23 cellular contexts compared by ENCODE assay signal in genomic region chr9:105039180-105039799, GRCh38.
DNase-seq lines count a peak whose midpoint lies in the region; ATAC-seq and TF ChIP-seq lines count a peak whose summit lies in the region.
"Had no signal": no experiment of that assay in that cellular context is flagged by ENCODE, and none has a peak within 500 bp of the region (broad histone marks: within the 10 kb centered on the region; RNA-seq: fewer than 3 reads in every experiment).

No MANE protein-coding gene starts in this region.

- H4K20me1 ChIP-seq in OCI-LY3 (ENCODE audit: insufficient read depth, low read length): no peaks in the 10 kb centered on the region

- TF ChIP-seq CTCF in OCI-LY3 (IDR thresholded peaks at IDR 0.05; ENCODE audit: low read depth, low read length) (no peak), nephron progenitor cell (IDR thresholded peaks at IDR 0.05) (no peak)

- peaks cover 27% of the 10 kb centered on the region for H3K4me1 Mint-ChIP-seq in nephron progenitor cell
- H3K4me1 Mint-ChIP-seq in activated T-helper 2 cell treated with anti-CD3 and anti-CD28 coated beads, Interferon-gamma antibody, Interleukin-2, Interleukin-4, amounts not matched to agents 10 μg/mL and 5 μg/mL and 100 μg/mL, durations not matched to agents 14 hours and 24 hours and 36 hours (ENCODE audit: low read depth): no peaks in the 10 kb centered on the region
- no peaks in the 10 kb centered on the region for H3K4me1 Mint-ChIP-seq in stimulated activated naive CD8-positive, alpha-beta T cell treated with anti-CD3 and anti-CD28 coated beads, Interleukin-15, amount 100 ng/mL, for 72 hours

- peaks cover 44% of the 10 kb centered on the region for H3K4me1 ChIP-seq in OCI-LY3 (ENCODE audit: low read length)
- H3K4me1 ChIP-seq: upper lobe of left lung had no signal

- no peak overlapping the region for H3K27ac ChIP-seq in OCI-LY3 (ENCODE audit: low read length)
- H3K27ac ChIP-seq: 22Rv1, upper lobe of left lung, VCaP had no signal

- peaks cover 42% of the 10 kb centered on the region for H3K36me3 Mint-ChIP-seq in nephron progenitor cell (ENCODE audit: low read depth)
- H3K36me3 Mint-ChIP-seq in activated T-helper 2 cell treated with anti-CD3 and anti-CD28 coated beads, Interferon-gamma antibody, Interleukin-2, Interleukin-4, amounts not matched to agents 10 μg/mL and 5 μg/mL and 100 μg/mL, durations not matched to agents 14 hours and 24 hours and 36 hours (ENCODE audit: low read depth): no peaks in the 10 kb centered on the region

- peaks cover 45% of the 10 kb centered on the region for H3K9me3 Mint-ChIP-seq in nephron progenitor cell
- H3K9me3 Mint-ChIP-seq in activated T-helper 2 cell treated with anti-CD3 and anti-CD28 coated beads, Interferon-gamma antibody, Interleukin-2, Interleukin-4, amounts not matched to agents 10 μg/mL and 5 μg/mL and 100 μg/mL, durations not matched to agents 14 hours and 24 hours and 36 hours: no peaks in the 10 kb centered on the region
- H3K9me3 Mint-ChIP-seq in stimulated activated naive CD8-positive, alpha-beta T cell treated with anti-CD3 and anti-CD28 coated beads, Interleukin-15, amount 100 ng/mL, for 72 hours: peaks cover 0 to 12% of the 10 kb centered on the region in 2 donors

- DNase-seq in DMS 273 (lab: John Stamatoyannopoulos, UW; ENCODE audit: unreplicated experiment) (peak; percentile 25), DMS 273 treated with DMSO at 0.1 percent for 48 hours (lab: John Stamatoyannopoulos, UW) (no peak), HT-29 (ENCODE audit: low spot score) (peak; percentile 19), nephron progenitor cell (no peak)
- no peak for DNase-seq in activated T-helper 2 cell treated with anti-CD3 and anti-CD28 coated beads, Interferon-gamma antibody, Interleukin-2, Interleukin-4, amounts not matched to agents 10 μg/mL and 5 μg/mL and 100 μg/mL, durations not matched to agents 14 hours and 24 hours and 36 hours (ENCODE audit: low spot score)
- no peak for DNase-seq in stimulated activated naive CD8-positive, alpha-beta T cell treated with anti-CD3 and anti-CD28 coated beads, Interleukin-15, amount 100 ng/mL, for 72 hours
- DNase-seq: activated CD4-positive, alpha-beta T cell treated with anti-CD3 and anti-CD28 coated beads for 48 hours; aorta; central memory CD4-positive, alpha-beta T cell; dermis blood vessel endothelial cell; Kasumi-1; NCI-H1092; NCI-H2029; NCI-H226; posterior cingulate gyrus; substantia nigra; T-helper 17 cell; upper lobe of left lung had no signal

- H3K9ac ChIP-seq in OCI-LY3 (ENCODE audit: low read length): no peak overlapping the region

- no peaks in the 10 kb centered on the region for H3K79me2 ChIP-seq in OCI-LY3 (ENCODE audit: low read length)

- no peak overlapping the region for H2AFZ ChIP-seq in OCI-LY3 (ENCODE audit: low read depth, low read length)

- ATAC-seq in stimulated activated naive CD8-positive, alpha-beta T cell treated with anti-CD3 and anti-CD28 coated beads, Interleukin-15, amount 100 ng/mL, for 72 hours: no peak
- ATAC-seq in HG03025 (IDR thresholded peaks at IDR 0.05; ENCODE audit: low FRiP score, unreplicated experiment): no peak
- ATAC-seq: T-helper 17 cell had no signal

- H3K9me3 ChIP-seq in OCI-LY3 (ENCODE audit: insufficient read depth, low read length): peaks cover 9% of the 10 kb centered on the region; the same call in 1 of the 2 replicates
- H3K9me3 ChIP-seq: upper lobe of left lung had no signal

- H3K4me3 ChIP-seq in OCI-LY3 (ENCODE audit: low read length): no peak overlapping the region
- H3K4me3 ChIP-seq: upper lobe of left lung had no signal

- no peak overlapping the region for H3K4me3 Mint-ChIP-seq in nephron progenitor cell
- H3K4me3 Mint-ChIP-seq in activated T-helper 2 cell treated with anti-CD3 and anti-CD28 coated beads, Interferon-gamma antibody, Interleukin-2, Interleukin-4, amounts not matched to agents 10 μg/mL and 5 μg/mL and 100 μg/mL, durations not matched to agents 14 hours and 24 hours and 36 hours (ENCODE audit: low read depth): no peak overlapping the region
- no peak overlapping the region for H3K4me3 Mint-ChIP-seq in stimulated activated naive CD8-positive, alpha-beta T cell treated with anti-CD3 and anti-CD28 coated beads, Interleukin-15, amount 100 ng/mL, for 72 hours
- H3K4me3 Mint-ChIP-seq: activated naive CD8-positive, alpha-beta T cell; T-helper 17 cell had no signal

- peaks cover under 1% of the 10 kb centered on the region for H3K27me3 Mint-ChIP-seq in nephron progenitor cell (ENCODE audit: low read depth, poor library complexity)
- H3K27me3 Mint-ChIP-seq in activated T-helper 2 cell treated with anti-CD3 and anti-CD28 coated beads, Interferon-gamma antibody, Interleukin-2, Interleukin-4, amounts not matched to agents 10 μg/mL and 5 μg/mL and 100 μg/mL, durations not matched to agents 14 hours and 24 hours and 36 hours (ENCODE audit: low read depth): peaks cover 5% of the 10 kb centered on the region
- no peaks in the 10 kb centered on the region for H3K27me3 Mint-ChIP-seq in stimulated activated naive CD8-positive, alpha-beta T cell treated with anti-CD3 and anti-CD28 coated beads, Interleukin-15, amount 100 ng/mL, for 72 hours
- H3K27me3 Mint-ChIP-seq: activated naive CD8-positive, alpha-beta T cell; T-helper 17 cell had no signal

- H3K27me3 ChIP-seq in OCI-LY3 (ENCODE audit: low read depth, low read length): no peaks in the 10 kb centered on the region
- H3K27me3 ChIP-seq: upper lobe of left lung had no signal

- peak overlapping the region; percentile 87 for H3K27ac Mint-ChIP-seq in nephron progenitor cell
- H3K27ac Mint-ChIP-seq in activated T-helper 2 cell treated with anti-CD3 and anti-CD28 coated beads, Interferon-gamma antibody, Interleukin-2, Interleukin-4, amounts not matched to agents 10 μg/mL and 5 μg/mL and 100 μg/mL, durations not matched to agents 14 hours and 24 hours and 36 hours: no peak overlapping the region
- no peak overlapping the region for H3K27ac Mint-ChIP-seq in stimulated activated naive CD8-positive, alpha-beta T cell treated with anti-CD3 and anti-CD28 coated beads, Interleukin-15, amount 100 ng/mL, for 72 hours
- H3K27ac Mint-ChIP-seq: activated naive CD8-positive, alpha-beta T cell; T-helper 17 cell had no signal

- intact Hi-C loops in activated T-helper 2 cell treated with anti-CD3 and anti-CD28 coated beads, Interferon-gamma antibody, Interleukin-2, Interleukin-4, amounts not matched to agents 10 μg/mL and 5 μg/mL and 100 μg/mL, durations not matched to agents 14 hours and 24 hours and 36 hours (cut with micrococcal nuclease): no loop called here

- peaks cover 3% of the 10 kb centered on the region for H3K36me3 ChIP-seq in OCI-LY3 (replicated peaks; ENCODE audit: low read depth, low read length)
- H3K36me3 ChIP-seq: upper lobe of left lung had no signal

- 0 out of 2 replicates have a peak overlapping the region, but pooled peaks have one; percentile 3 for H3K4me2 ChIP-seq in OCI-LY3 (ENCODE audit: low read length)

Comparison
In these comparisons a context has a peak if more than half of its experiments do, and no peak if none do; other contexts are left out.
1. DNase-seq: peak in DMS 273 (single experiment) and HT-29 (single experiment); none in DMS 273 treated with DMSO at 0.1 percent for 48 hours (single experiment), nephron progenitor cell (single experiment), activated T-helper 2 cell treated with anti-CD3 and anti-CD28 coated beads, Interferon-gamma antibody, Interleukin-2, Interleukin-4, amounts not matched to agents 10 μg/mL and 5 μg/mL and 100 μg/mL, durations not matched to agents 14 hours and 24 hours and 36 hours (single experiment) and stimulated activated naive CD8-positive, alpha-beta T cell treated with anti-CD3 and anti-CD28 coated beads, Interleukin-15, amount 100 ng/mL, for 72 hours (0 of 2).